ENCODE assay signal across 8 cellular contexts in the genomic region with DNA sequence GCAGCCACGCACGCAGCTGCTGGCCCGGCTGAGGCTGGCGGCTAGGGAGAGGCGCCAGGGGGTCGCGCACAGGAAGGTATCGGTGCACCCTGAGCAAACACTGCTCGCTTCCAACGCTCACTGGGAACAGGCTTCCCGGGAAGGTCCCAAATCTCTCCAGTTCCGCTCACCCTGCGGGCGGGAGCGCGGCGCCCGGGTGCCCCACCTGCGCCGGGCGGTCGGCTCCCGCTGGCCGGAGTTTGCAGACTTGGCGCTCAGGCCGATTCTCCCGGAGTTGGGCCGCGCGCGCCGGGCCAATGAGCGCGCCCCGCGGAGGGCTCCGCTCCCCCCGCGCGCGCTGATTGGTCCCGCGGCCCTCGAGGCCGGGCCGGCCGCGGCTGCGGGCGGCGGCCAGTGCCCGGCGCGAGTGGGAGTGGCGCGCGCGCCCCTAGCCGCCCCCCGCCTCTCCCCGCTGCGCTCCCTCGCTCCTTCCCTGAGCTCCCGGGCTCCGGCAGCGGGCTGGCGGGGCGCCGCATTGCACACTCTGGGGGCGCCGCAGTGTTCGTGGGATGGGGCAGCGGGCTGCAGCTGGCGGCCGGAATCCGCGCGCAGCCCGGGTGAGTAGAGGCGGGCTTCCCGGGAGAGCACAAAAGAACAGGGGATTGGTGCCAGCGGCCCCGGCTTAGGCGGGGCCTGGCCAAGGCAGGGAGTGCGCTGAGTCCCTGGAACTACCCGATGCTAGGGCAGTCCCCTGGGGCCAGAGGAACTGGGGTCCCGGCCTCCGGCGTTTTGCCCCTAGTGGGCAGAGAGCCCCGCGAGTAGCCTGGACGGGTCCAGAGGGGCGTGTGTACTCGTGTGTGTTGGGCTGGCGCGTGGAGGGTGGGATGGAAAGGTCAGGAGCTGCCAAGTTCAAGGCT. TPM values are rescaled to one million over a fixed set of nuclear protein-coding genes. Genes with fewer than 3 reads are reported as not detected.
DNase-seq lines count a peak whose midpoint lies in the region; ATAC-seq and TF ChIP-seq lines count a peak whose summit lies in the region.

A gene with protein sequence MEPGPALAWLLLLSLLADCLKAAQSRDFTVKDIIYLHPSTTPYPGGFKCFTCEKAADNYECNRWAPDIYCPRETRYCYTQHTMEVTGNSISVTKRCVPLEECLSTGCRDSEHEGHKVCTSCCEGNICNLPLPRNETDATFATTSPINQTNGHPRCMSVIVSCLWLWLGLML (plus strand): TSS at position 461 of the 896 bp plus-strand sequence. CDS start 107,122 bp downstream, outside the sequence.

- H3K4me3 ChIP-seq in tibial nerve: peak within 1 kb of the TSS; percentile 54 to 64 (median 62)

- in situ Hi-C loops in SK-MEL-5 (cut with HindIII; ENCODE audit: low pct_unique_long_range_greater_than_20kb, low sequenced_read_pairs): no loop called here

- TF ChIP-seq CTCF in tibial nerve (IDR thresholded peaks at IDR 0.05): no peak

- peak in 1 of 2 donors; percentile 44 for TF ChIP-seq EP300 in tibial nerve (IDR thresholded peaks at IDR 0.05)

- H3K4me3 Mint-ChIP-seq in IgD-negative memory B cell: peak within 1 kb of the TSS; percentile 70 to 89 (median 72)

- H3K9me3 Mint-ChIP-seq in IgD-negative memory B cell: peaks cover 0 to 5% (median 4%) of the 10 kb centered on the region in 3 donors

- peak within 1 kb of the TSS in 1 of 3 donors; percentile 46 for H3K27ac Mint-ChIP-seq in IgD-negative memory B cell

- 0 to 1% methylated on average over 26 to 43 of the region's 96 CpGs for whole genome bisulfite sequencing in tibial nerve, 2 donors

- peak within 1 kb of the TSS; percentile 23 to 81 (median 52) for H3K27ac ChIP-seq in tibial nerve

- peaks cover 47% of the 10 kb centered on the region for H3K27me3 Mint-ChIP-seq in IgD-negative memory B cell

- DNase-seq in ELR (ENCODE audit: low read depth) (peak; percentile 86), SK-MEL-5 (ENCODE audit: low read depth, low spot score) (peak; percentile 53), erythroblast (lab: John Stamatoyannopoulos, UW) (peak; percentile 31 to 39), midbrain (lab: John Stamatoyannopoulos, UW) (peak; percentile 86), tibial nerve (ENCODE audit: low spot score in 2 of 2) (peak; percentile 38 to 49), GF-D8 (lab: John Stamatoyannopoulos, UW) (no peak)

- peaks cover 0 to 17% (median 7%) of the 10 kb centered on the region in 4 donors for H3K4me1 ChIP-seq in tibial nerve

- peaks cover 3 to 11% (median 6%) of the 10 kb centered on the region in 3 donors for H3K4me1 Mint-ChIP-seq in IgD-negative memory B cell

- peak; percentile 61 for ATAC-seq in GM21786 (IDR thresholded peaks at IDR 0.05; ENCODE audit: unreplicated experiment)

- H3K36me3 Mint-ChIP-seq in IgD-negative memory B cell: no peaks in the 10 kb centered on the region

- no peaks in the 10 kb centered on the region for H3K36me3 ChIP-seq in tibial nerve

- peaks cover 0 to 3% of the 10 kb centered on the region in 2 donors for H3K27me3 ChIP-seq in tibial nerve

- no peaks in the 10 kb centered on the region for H3K9me3 ChIP-seq in tibial nerve

- TF ChIP-seq POLR2A in erythroblast (IDR thresholded peaks at IDR 0.05; ENCODE audit: low read length) (no peak), tibial nerve (IDR thresholded peaks at IDR 0.05) (peak; percentile 16 to 42)

RNA-seq across cellular contexts. Expression of the gene that starts here (rescaled TPM):
- polyA plus RNA-seq in IgD-negative memory B cell: not detected
- 0.53 and 0.61 TPM in 2 replicates for total RNA-seq in SK-MEL-5 (2014; rRNA removed; shearing (Covaris generic))
- polyA plus RNA-seq in SK-MEL-5 (2015; cell fraction: cytosol; rRNA removed): 0.44 and 0.46 TPM in 2 replicates
- polyA plus RNA-seq in SK-MEL-5 (2015; cell fraction: nucleus; rRNA removed): 0.12 and 0.31 TPM in 2 replicates
- 10 to 100 TPM in 1 of 4 donors, 1 to 10 TPM in 3; 2.4 to 10.7 (median 8.2) TPM for total RNA-seq in tibial nerve

Comparison
In these comparisons a context has a peak if more than half of its experiments do, and no peak if none do; other contexts are left out.
1. Peak in DNase-seq in SK-MEL-5; RNA of the gene not detected or under 1 TPM.